ENCODE assay signal across 17 cellular contexts in the genomic region with DNA sequence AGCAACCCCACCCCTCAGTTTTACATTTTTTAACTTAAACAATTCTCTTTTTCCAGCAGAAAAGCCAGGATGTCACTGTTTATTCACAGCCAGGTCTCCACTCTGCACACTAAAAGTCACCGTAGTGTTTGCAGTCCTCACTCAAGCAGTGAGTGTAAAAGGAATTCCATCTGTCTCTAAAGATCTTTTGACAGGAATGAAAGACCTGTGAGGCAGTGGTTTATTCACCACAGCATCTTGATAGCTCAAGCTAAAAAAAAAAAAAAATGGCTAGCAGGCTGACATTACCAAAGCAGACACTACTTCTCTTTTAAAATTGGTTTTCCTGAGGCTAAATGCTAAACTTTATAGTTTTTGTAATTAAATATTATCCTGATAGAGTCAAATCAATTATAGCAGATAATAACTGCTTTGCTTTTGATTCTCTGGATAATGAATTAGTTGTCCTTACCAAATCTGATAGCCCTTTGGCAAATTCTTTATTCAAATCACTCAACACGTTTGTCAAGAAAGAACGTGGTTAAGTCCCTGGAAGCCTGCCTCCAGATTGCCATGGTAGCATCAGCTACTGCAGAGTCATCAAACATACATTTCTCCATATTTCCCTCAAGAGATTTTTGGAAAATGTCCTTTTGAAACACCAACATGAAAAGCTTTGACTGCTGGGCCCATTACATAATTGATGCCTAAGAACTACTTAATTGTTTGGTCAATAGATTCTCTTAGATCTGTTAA. TPM values are rescaled to one million over a fixed set of nuclear protein-coding genes. Genes with fewer than 3 reads are reported as not detected.
DNase-seq lines count a peak whose midpoint lies in the region; ATAC-seq and TF ChIP-seq lines count a peak whose summit lies in the region.
"Had no signal": no experiment of that assay in that cellular context is flagged by ENCODE, and none has a peak within 500 bp of the region (broad histone marks: within the 10 kb centered on the region; RNA-seq: fewer than 3 reads in every experiment).

No MANE protein-coding gene starts in this region.

- no peaks in the 10 kb centered on the region for H3K27me3 ChIP-seq in brain microvascular endothelial cell (replicated peaks)

- no peak for TF ChIP-seq CTCF in AG10803 (conservative IDR thresholded peaks at IDR 0.05; ENCODE audit: low read length)
- TF ChIP-seq CTCF in brain microvascular endothelial cell (IDR thresholded peaks at IDR 0.05; ENCODE audit: low read depth, low read length, missing control alignments) = no peak

- no peaks in the 10 kb centered on the region for H3K36me3 ChIP-seq in brain microvascular endothelial cell (replicated peaks)

- H3K27ac ChIP-seq in brain microvascular endothelial cell = no peak overlapping the region
- no peak overlapping the region for H3K27ac ChIP-seq in substantia nigra (ENCODE audit: low read depth, low read length, poor library complexity, severe bottlenecking)

- DNase-seq in AG10803 (ENCODE audit: low read depth) = peak; percentile 7
- DNase-seq in LHCN-M2 (ENCODE audit: low read depth) = peak; percentile 34
- peak; percentile 9 for DNase-seq in brain microvascular endothelial cell
- peak; percentile 49 for DNase-seq in iris pigment epithelial cell (ENCODE audit: low read depth)
- no peak for DNase-seq in substantia nigra (lab: John Stamatoyannopoulos, UW)
- DNase-seq in G401 (ENCODE audit: low spot score) = no peak
- DNase-seq: Calu3; CD4-positive, CD25-positive, alpha-beta regulatory T cell; GDM1; NCI-H1105; NCI-H1930; SHP77 had no signal

- ATAC-seq in HG03095 (IDR thresholded peaks at IDR 0.05; ENCODE audit: unreplicated experiment) = no peak
- ATAC-seq in HG02588 (IDR thresholded peaks at IDR 0.05; ENCODE audit: unreplicated experiment) = no peak
- ATAC-seq: K562, Panc1 had no signal

- in situ Hi-C loops in brain microvascular endothelial cell (cut with HindIII; ENCODE audit: low pct_ligation_motif_present, low sequenced_read_pairs) = no loop called here
- in situ Hi-C loops in G401 (cut with HindIII; ENCODE audit: low sequenced_read_pairs) = no loop called here

- no peak overlapping the region for H3K4me3 ChIP-seq in AG10803 (ENCODE audit: low read length)
- no peak overlapping the region for H3K4me3 ChIP-seq in brain microvascular endothelial cell (ENCODE audit: low read depth, low read length)
- H3K4me3 ChIP-seq: K562 had no signal

RNA-seq across cellular contexts. Expression of gene SLC5A9, which starts 22.2 kb away (rescaled TPM):
- not detected in 2 replicates for total RNA-seq in LHCN-M2 (2014; rRNA removed)
- not detected for polyA plus RNA-seq in LHCN-M2 (2012)
- total RNA-seq in G401 (2014; rRNA removed; shearing (Covaris generic)) = not detected in 2 replicates
- total RNA-seq: CD4-positive, CD25-positive, alpha-beta regulatory T cell; K562; M059J had no signal
- polyA plus RNA-seq: CD4-positive, CD25-positive, alpha-beta regulatory T cell; K562 had no signal

Comparison
In these comparisons a context has a peak if more than half of its experiments do, and no peak if none do; other contexts are left out.
1. DNase-seq: peak in AG10803 (single experiment), LHCN-M2 (single experiment), brain microvascular endothelial cell (single experiment) and iris pigment epithelial cell (single experiment); none in substantia nigra (0 of 49) and G401 (single experiment).